In genomic region chr2:73907840-73908452, GRCh38 we compare ENCODE assay signal across 10 cellular contexts. TPM values are rescaled to one million over a fixed set of nuclear protein-coding genes. Genes with fewer than 3 reads are reported as not detected.
DNase-seq lines count a peak whose midpoint lies in the region; ATAC-seq, FAIRE-seq and TF ChIP-seq lines count a peak whose summit lies in the region.
"Had no signal": no experiment of that assay in that cellular context is flagged by ENCODE, and none has a peak within 500 bp of the region (broad histone marks: within the 10 kb centered on the region; RNA-seq: fewer than 3 reads in every experiment).

No MANE protein-coding gene starts in this region.

- DNase-seq in HuH-7 (ENCODE audit: low spot score): peak; percentile 65
- DNase-seq in RWPE2 (ENCODE audit: low spot score): no peak
- DNase-seq in astrocyte (ENCODE audit: low read depth): peak; percentile 49
- peak; percentile 49 for DNase-seq in medulla oblongata (ENCODE audit: extremely low spot score)
- DNase-seq in aorta: no peak

- H3K4me2 ChIP-seq in astrocyte (ENCODE audit: low read length): peak overlapping the region; percentile 9

- ATAC-seq in RWPE2 (ENCODE audit: low read depth) (peak; percentile 14; the same call in 1 of the 3 replicates), aorta (ENCODE audit: low FRiP score) (peak; percentile 50), GM18505 (IDR thresholded peaks at IDR 0.05; ENCODE audit: unreplicated experiment) (no peak), HG02973 (IDR thresholded peaks at IDR 0.05; ENCODE audit: unreplicated experiment) (no peak)

- H3K4me1 ChIP-seq in RWPE2 (ENCODE audit: insufficient read depth, poor library complexity, severe bottlenecking): no peaks in the 10 kb centered on the region
- peaks cover 6% of the 10 kb centered on the region for H3K4me1 ChIP-seq in astrocyte (ENCODE audit: insufficient read depth, low read length)
- no peaks in the 10 kb centered on the region for H3K4me1 ChIP-seq in aorta (ENCODE audit: control insufficient read depth in 1 of 2, insufficient read depth in 2 of 2, low read length in 2 of 2)

- H3K36me3 ChIP-seq in RWPE2 (ENCODE audit: low read depth) (no peaks in the 10 kb centered on the region), astrocyte (ENCODE audit: insufficient read depth, low read length) (peaks cover 2% of the 10 kb centered on the region), aorta (ENCODE audit: control insufficient read depth in 1 of 2, insufficient read depth in 2 of 2, low read length in 1 of 2) (peaks cover 7 to 14% of the 10 kb centered on the region in 2 donors)

- H2AFZ ChIP-seq in astrocyte (ENCODE audit: low read depth, low read length): no peak overlapping the region

- peaks cover 3% of the 10 kb centered on the region for H3K4me1 Mint-ChIP-seq in astrocyte (ENCODE audit: low read depth, unreplicated experiment)

- intact Hi-C loops in aorta (cut with DNase I): no loop called here

- 60 to 68% methylated on average over 5 of the region's 5 CpGs for WGBS in aorta, 2 donors

- H4K20me1 ChIP-seq in astrocyte (ENCODE audit: insufficient read depth, low read length): peaks cover 21% of the 10 kb centered on the region

- no peaks in the 10 kb centered on the region for H3K79me2 ChIP-seq in astrocyte (ENCODE audit: insufficient read depth, low read length)

- TF ChIP-seq CTCF in GM12875 (IDR thresholded peaks at IDR 0.05; ENCODE audit: borderline replicate concordance, insufficient read depth, low read depth, low read length) (peak; percentile 57; the same call in 1 of the 2 replicates), RWPE2 (IDR thresholded peaks at IDR 0.05; ENCODE audit: poor library complexity, severe bottlenecking) (no peak), astrocyte (IDR thresholded peaks at IDR 0.05; ENCODE audit: insufficient read depth, low read depth, low read length) (no peak)

- H3K27ac ChIP-seq in RWPE2 (ENCODE audit: poor library complexity, severe bottlenecking) (no peak overlapping the region), astrocyte (ENCODE audit: low read depth, low read length) (no peak overlapping the region), aorta (ENCODE audit: low read depth in 1 of 2, low read length in 2 of 2) (no peak overlapping the region)
- H3K27ac ChIP-seq: skin epidermis had no signal

- H3K9me3 Mint-ChIP-seq in astrocyte (ENCODE audit: unreplicated experiment): no peaks in the 10 kb centered on the region
- H3K9me3 Mint-ChIP-seq: T-helper 1 cell treated with Interleukin-12 subunit alpha and Interleukin-12 subunit beta and Interleukin-4 antibody, amounts not matched to agents 30 μg/mL and 1 μg/mL, for 36 hours had no signal

- H3K36me3 Mint-ChIP-seq in astrocyte (ENCODE audit: low read depth, unreplicated experiment): peaks cover 7% of the 10 kb centered on the region

- no peaks in the 10 kb centered on the region for H3K27me3 ChIP-seq in RWPE2 (ENCODE audit: insufficient read depth, poor library complexity, severe bottlenecking)
- H3K27me3 ChIP-seq in astrocyte (ENCODE audit: insufficient read depth, low read length): peaks cover 4% of the 10 kb centered on the region
- H3K27me3 ChIP-seq in aorta (ENCODE audit: control insufficient read depth in 1 of 2, insufficient read depth in 2 of 2, low read length in 1 of 2): no peaks in the 10 kb centered on the region

- H3K9ac ChIP-seq in astrocyte (ENCODE audit: low read length): no peak overlapping the region

- H3K27me3 Mint-ChIP-seq in astrocyte (ENCODE audit: low read depth, unreplicated experiment): no peaks in the 10 kb centered on the region

- TF ChIP-seq POLR2A in GM18505 (IDR thresholded peaks at IDR 0.05; ENCODE audit: borderline replicate concordance, extremely low read depth, insufficient read depth, insufficient read length): no peak

- H3K9me3 ChIP-seq in RWPE2 (ENCODE audit: severe bottlenecking): no peaks in the 10 kb centered on the region
- no peaks in the 10 kb centered on the region for H3K9me3 ChIP-seq in astrocyte (ENCODE audit: insufficient read depth, low read depth, low read length)
- H3K9me3 ChIP-seq in aorta (ENCODE audit: control insufficient read depth, low read length): no peaks in the 10 kb centered on the region

- no peak overlapping the region for H3K4me3 Mint-ChIP-seq in astrocyte (ENCODE audit: unreplicated experiment)
- H3K4me3 Mint-ChIP-seq: T-helper 1 cell treated with Interleukin-12 subunit alpha and Interleukin-12 subunit beta and Interleukin-4 antibody, amounts not matched to agents 30 μg/mL and 1 μg/mL, for 36 hours had no signal

- H3K27ac Mint-ChIP-seq in astrocyte (ENCODE audit: unreplicated experiment): peak overlapping the region; percentile 34
- H3K27ac Mint-ChIP-seq: T-helper 1 cell treated with Interleukin-12 subunit alpha and Interleukin-12 subunit beta and Interleukin-4 antibody, amounts not matched to agents 30 μg/mL and 1 μg/mL, for 36 hours had no signal

- no peak for FAIRE-seq in astrocyte (lab: Jason Lieb, UNC)

- H3K4me3 ChIP-seq in GM12875 (ENCODE audit: low read depth, low read length): no peak overlapping the region
- no peak overlapping the region for H3K4me3 ChIP-seq in RWPE2 (ENCODE audit: severe bottlenecking)
- no peak overlapping the region for H3K4me3 ChIP-seq in astrocyte (ENCODE audit: insufficient read depth, low read depth, low read length)
- H3K4me3 ChIP-seq in aorta (ENCODE audit: low read length in 2 of 2): no peak overlapping the region
- H3K4me3 ChIP-seq: skin epidermis had no signal

RNA-seq across cellular contexts. Expression of gene ACTG2, which starts 15.1 kb away (rescaled TPM):
- total RNA-seq in astrocyte: 298 and 540 TPM in 2 replicates
- total RNA-seq in aorta: 1,000 to 10,000 TPM in 1 of 2 donors, 100 to 1,000 TPM in 1; 416 to 1,843 TPM
- polyA plus RNA-seq in aorta: 100 to 1,000 TPM; 119 to 301 TPM

RNA-seq across cellular contexts. Expression of gene DGUOK, which starts 18.7 kb away (rescaled TPM):
- total RNA-seq in astrocyte (84.8 and 86.3 TPM in 2 replicates), aorta (10 to 100 TPM; 47.5 to 49.8 TPM)
- 10 to 100 TPM; 85.5 to 86.7 TPM for polyA plus RNA-seq in aorta

Comparison
In these comparisons a context has a peak if more than half of its experiments do, and no peak if none do; other contexts are left out.
1. DNase-seq: peak in HuH-7 (single experiment), astrocyte (single experiment) and medulla oblongata (single experiment); none in RWPE2 (single experiment) and aorta (0 of 2).
2. ATAC-seq: peak in RWPE2 (single experiment) and aorta (single experiment); none in GM18505 (single experiment) and HG02973 (single experiment).